In genomic region chr7:12053561-12053960, GRCh38 we compare ENCODE assay signal across 6 cellular contexts.
"Had no signal": no experiment of that assay in that cellular context is flagged by ENCODE, and none has a peak within 500 bp of the region (broad histone marks: within the 10 kb centered on the region; RNA-seq: fewer than 3 reads in every experiment).

No MANE protein-coding gene starts in this region.

- H3K4me3 ChIP-seq: K562 had no signal

- H3K9ac ChIP-seq: KMS-11 had no signal

- H3K27ac ChIP-seq: HL-60, KMS-11 had no signal

- H3K4me2 ChIP-seq: KMS-11 had no signal

- ATAC-seq: HepG2, K562 had no signal

- DNase-seq: KBM-7, KG1 had no signal
